Comparison of ENCODE assay signal across 25 cellular contexts in genomic region chr15:68444336-68444735, GRCh38.
"Had no signal": no experiment of that assay in that cellular context is flagged by ENCODE, and none has a peak within 500 bp of the region (broad histone marks: within the 10 kb centered on the region; RNA-seq: fewer than 3 reads in every experiment).

No MANE protein-coding gene starts in this region.

- H3K9me3 ChIP-seq: colonic mucosa, esophagus squamous epithelium, gastrocnemius medialis, gastroesophageal sphincter, heart left ventricle had no signal

- H3K4me3 ChIP-seq: colonic mucosa, coronary artery, dorsolateral prefrontal cortex, esophagus muscularis mucosa, esophagus squamous epithelium, gastrocnemius medialis, gastroesophageal sphincter, heart left ventricle, heart right ventricle, hepatocyte had no signal

- FAIRE-seq: endothelial cell of umbilical vein, frontal cortex had no signal

- DNase-seq: colonic mucosa; cortex of kidney; dermis blood vessel endothelial cell; dorsolateral prefrontal cortex; effector CD4-positive, alpha-beta T cell; effector CD8-positive, alpha-beta T cell; effector memory CD4-positive, alpha-beta T cell; effector memory CD8-positive, alpha-beta T cell; endodermal cell; erythroblast; esophagus squamous epithelium; foreskin fibroblast; foreskin keratinocyte; gastrocnemius medialis; glutamatergic neuron; head of caudate nucleus; heart left ventricle; heart right ventricle had no signal

- H3K4me1 ChIP-seq: colonic mucosa, gastrocnemius medialis, gastroesophageal sphincter had no signal

- H3K36me3 ChIP-seq: colonic mucosa, esophagus muscularis mucosa, esophagus squamous epithelium, gastrocnemius medialis, gastroesophageal sphincter, heart left ventricle, heart right ventricle had no signal

- H3K27ac ChIP-seq: colonic mucosa, coronary artery, dorsolateral prefrontal cortex, epithelial cell of prostate, esophagus muscularis mucosa, esophagus squamous epithelium, foreskin keratinocyte, gastrocnemius medialis, gastroesophageal sphincter, heart left ventricle, heart right ventricle, hepatocyte had no signal
